In the genomic region with DNA sequence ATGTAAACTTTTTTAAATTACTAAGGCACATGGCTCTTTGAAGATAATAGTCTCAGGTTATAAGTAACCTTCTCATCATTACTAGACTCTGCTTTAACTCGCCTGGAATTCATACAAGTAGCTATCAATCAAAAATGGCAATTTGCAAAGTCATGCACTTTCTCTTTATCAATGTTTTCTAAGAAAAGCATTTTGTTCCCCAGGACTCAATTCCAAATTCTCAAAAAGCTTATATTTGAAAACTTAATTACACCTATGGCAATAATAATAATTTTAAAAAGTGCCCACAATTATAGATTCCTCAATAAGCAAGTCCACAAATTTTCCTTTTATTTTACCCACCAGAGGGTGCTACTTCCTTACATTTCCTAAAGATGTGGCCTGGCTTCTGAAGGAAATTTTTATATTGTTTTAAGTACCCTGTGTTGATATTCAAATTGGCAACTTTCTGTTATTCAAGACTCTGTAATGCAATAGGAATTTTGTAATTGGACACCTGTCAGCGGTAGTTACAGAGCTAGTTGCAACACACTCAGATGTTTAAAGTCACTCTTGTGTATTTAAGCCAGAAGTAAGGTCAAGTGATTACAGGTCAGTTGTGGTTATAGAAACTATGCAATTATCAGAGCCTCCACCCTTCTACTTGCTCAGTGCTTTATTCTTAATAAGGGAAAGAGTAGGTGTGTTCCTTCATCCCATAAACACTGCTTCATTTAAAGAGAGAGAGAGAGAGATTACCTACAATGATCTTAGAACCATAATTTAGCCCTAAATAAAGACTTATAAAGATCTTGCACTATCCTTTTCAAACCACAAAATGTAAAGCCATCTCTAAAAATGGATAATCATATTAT, we compare ENCODE assay signal across 7 cellular contexts. TPM values are rescaled to one million over a fixed set of nuclear protein-coding genes. Genes with fewer than 3 reads are reported as not detected.
DNase-seq lines count a peak whose midpoint lies in the region; TF ChIP-seq lines count a peak whose summit lies in the region.

No MANE protein-coding gene starts in this region.

- H3K27ac Mint-ChIP-seq in neural progenitor cell: no peak overlapping the region

- H3K27me3 ChIP-seq in esophagus squamous epithelium: no peaks in the 10 kb centered on the region
- no peaks in the 10 kb centered on the region for H3K27me3 ChIP-seq in neural progenitor cell

- H4K20me1 ChIP-seq in neural progenitor cell (ENCODE audit: low read depth): no peaks in the 10 kb centered on the region

- no peaks in the 10 kb centered on the region for H3K27me3 Mint-ChIP-seq in neural progenitor cell (ENCODE audit: insufficient read depth, low read depth)

- TF ChIP-seq CTCF in GM12865 (IDR thresholded peaks at IDR 0.05; ENCODE audit: insufficient read depth, low read depth, low read length, missing control alignments) (peak; percentile 16), esophagus squamous epithelium (IDR thresholded peaks at IDR 0.05) (peak in 5 of 6 experiments; percentile 41 to 70 (median 52)), neural progenitor cell (IDR thresholded peaks at IDR 0.05) (peak; percentile 73)

- H3K79me2 ChIP-seq in neural progenitor cell (ENCODE audit: low read depth): no peaks in the 10 kb centered on the region

- H3K9ac ChIP-seq in neural progenitor cell: no peak overlapping the region

- no peaks in the 10 kb centered on the region for H3K9me3 Mint-ChIP-seq in neural progenitor cell

- H3F3A ChIP-seq in neural progenitor cell (ENCODE audit: low read depth): no peaks in the 10 kb centered on the region

- no peak overlapping the region for H3K4me3 Mint-ChIP-seq in neural progenitor cell

- H3K36me3 Mint-ChIP-seq in neural progenitor cell: no peaks in the 10 kb centered on the region

- TF ChIP-seq POLR2A in esophagus squamous epithelium (IDR thresholded peaks at IDR 0.05): no peak

- H3K4me1 ChIP-seq in esophagus squamous epithelium (peaks cover 0 to 10% (median 3%) of the 10 kb centered on the region in 3 donors), neural progenitor cell (no peaks in the 10 kb centered on the region)

- H3K4me1 Mint-ChIP-seq in neural progenitor cell: no peaks in the 10 kb centered on the region

- H3K27ac ChIP-seq in esophagus squamous epithelium (peak overlapping the region in 1 of 4 donors; percentile 38), neural progenitor cell (no peak overlapping the region)

- peak; percentile 31 for DNase-seq in GM12865 (ENCODE audit: low read depth)
- DNase-seq in Kasumi-1 (lab: John Stamatoyannopoulos, UW): peak; percentile 54
- peak; percentile 86 for DNase-seq in RKO (ENCODE audit: low spot score)
- no peak for DNase-seq in esophagus squamous epithelium (lab: John Stamatoyannopoulos, UW)
- peak; percentile 28 for DNase-seq in neural progenitor cell (ENCODE audit: low spot score)
- DNase-seq in activated naive CD4-positive, alpha-beta T cell treated with Interleukin-2 at 50 U/mL for 16 hours: no peak
- no peak for DNase-seq in central memory CD4-positive, alpha-beta T cell

- intact Hi-C loops in esophagus squamous epithelium (cut with DNase I): loop anchor here (10.0 kb wide), 1 partner anchor 67 kb away; no protein-coding TSS in a partner anchor

- H3K9me3 ChIP-seq in esophagus squamous epithelium (no peaks in the 10 kb centered on the region), neural progenitor cell (ENCODE audit: low read depth) (no peaks in the 10 kb centered on the region)

- H2AFZ ChIP-seq in neural progenitor cell (replicated peaks): peak overlapping the region; percentile 61

- WGBS in esophagus squamous epithelium, 2 donors: 42 to 47% methylated on average over 2 of the region's 2 CpGs

- H3K4me3 ChIP-seq in GM12865 (ENCODE audit: low read depth, low read length) (no peak overlapping the region), esophagus squamous epithelium (peak overlapping the region in 1 of 4 donors; percentile 22), neural progenitor cell (no peak overlapping the region)

- H3K36me3 ChIP-seq in esophagus squamous epithelium (no peaks in the 10 kb centered on the region), neural progenitor cell (no peaks in the 10 kb centered on the region)

- no peak overlapping the region for H3K4me2 ChIP-seq in neural progenitor cell

RNA-seq across cellular contexts. Expression of a gene that starts 47.1 kb away (rescaled TPM):
- total RNA-seq in esophagus squamous epithelium (1 to 10 TPM in 2 of 4 donors, not detected in 2; 1.3 to 3.0 TPM), neural progenitor cell (ENCODE audit: low replicate concordance) (not detected in 2 replicates)

RNA-seq across cellular contexts. Expression of a gene that starts 49.1 kb away (rescaled TPM):
- total RNA-seq in esophagus squamous epithelium (10 to 100 TPM; 26.0 to 34.6 (median 31.3) TPM), neural progenitor cell (ENCODE audit: low replicate concordance) (21.4 and 30.4 TPM in 2 replicates)

Comparison
In these comparisons a context has a peak if more than half of its experiments do, and no peak if none do; other contexts are left out.
1. DNase-seq: peak in GM12865 (single experiment), Kasumi-1 (2 of 2), RKO (single experiment) and neural progenitor cell (single experiment); none in esophagus squamous epithelium (single experiment), activated naive CD4-positive, alpha-beta T cell treated with Interleukin-2 at 50 U/mL for 16 hours (single experiment) and central memory CD4-positive, alpha-beta T cell (single experiment).
2. CTCF ChIP-seq: peak in every context shown above with its lines; median percentile 73 in neural progenitor cell; 52 in esophagus squamous epithelium; 16 in GM12865.